In genomic region chr2:20957745-20958144, GRCh38 we compare ENCODE assay signal across 2 cellular contexts.
TF ChIP-seq lines count a peak whose summit lies in the region.

No MANE protein-coding gene starts in this region.

TF ChIP-seq in GM23338, 12 proteins besides CTCF, POLR2A, EP300 and RAD21:
- TF ChIP-seq, protein P1, sequence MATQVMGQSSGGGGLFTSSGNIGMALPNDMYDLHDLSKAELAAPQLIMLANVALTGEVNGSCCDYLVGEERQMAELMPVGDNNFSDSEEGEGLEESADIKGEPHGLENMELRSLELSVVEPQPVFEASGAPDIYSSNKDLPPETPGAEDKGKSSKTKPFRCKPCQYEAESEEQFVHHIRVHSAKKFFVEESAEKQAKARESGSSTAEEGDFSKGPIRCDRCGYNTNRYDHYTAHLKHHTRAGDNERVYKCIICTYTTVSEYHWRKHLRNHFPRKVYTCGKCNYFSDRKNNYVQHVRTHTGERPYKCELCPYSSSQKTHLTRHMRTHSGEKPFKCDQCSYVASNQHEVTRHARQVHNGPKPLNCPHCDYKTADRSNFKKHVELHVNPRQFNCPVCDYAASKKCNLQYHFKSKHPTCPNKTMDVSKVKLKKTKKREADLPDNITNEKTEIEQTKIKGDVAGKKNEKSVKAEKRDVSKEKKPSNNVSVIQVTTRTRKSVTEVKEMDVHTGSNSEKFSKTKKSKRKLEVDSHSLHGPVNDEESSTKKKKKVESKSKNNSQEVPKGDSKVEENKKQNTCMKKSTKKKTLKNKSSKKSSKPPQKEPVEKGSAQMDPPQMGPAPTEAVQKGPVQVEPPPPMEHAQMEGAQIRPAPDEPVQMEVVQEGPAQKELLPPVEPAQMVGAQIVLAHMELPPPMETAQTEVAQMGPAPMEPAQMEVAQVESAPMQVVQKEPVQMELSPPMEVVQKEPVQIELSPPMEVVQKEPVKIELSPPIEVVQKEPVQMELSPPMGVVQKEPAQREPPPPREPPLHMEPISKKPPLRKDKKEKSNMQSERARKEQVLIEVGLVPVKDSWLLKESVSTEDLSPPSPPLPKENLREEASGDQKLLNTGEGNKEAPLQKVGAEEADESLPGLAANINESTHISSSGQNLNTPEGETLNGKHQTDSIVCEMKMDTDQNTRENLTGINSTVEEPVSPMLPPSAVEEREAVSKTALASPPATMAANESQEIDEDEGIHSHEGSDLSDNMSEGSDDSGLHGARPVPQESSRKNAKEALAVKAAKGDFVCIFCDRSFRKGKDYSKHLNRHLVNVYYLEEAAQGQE (IDR thresholded peaks at IDR 0.05; ENCODE audit: unreplicated experiment), result no peak
- TF ChIP-seq CREB1 (CRISPR knock-in tag; IDR thresholded peaks at IDR 0.05; ENCODE audit: low read depth) (no peak), NANOG (IDR thresholded peaks at IDR 0.05; ENCODE audit: borderline replicate concordance) (no peak), EZH2phosphoT487 (IDR thresholded peaks at IDR 0.05; ENCODE audit: unreplicated experiment) (no peak), ZNF331 (CRISPR knock-in tag; IDR thresholded peaks at IDR 0.05; ENCODE audit: low read depth) (no peak), STAT1 (IDR thresholded peaks at IDR 0.05; ENCODE audit: unreplicated experiment) (no peak), ZNF462 (CRISPR knock-in tag; IDR thresholded peaks at IDR 0.05) (no peak), POLR2AphosphoS5 (IDR thresholded peaks at IDR 0.05; ENCODE audit: low read depth) (no peak), EZH2 (IDR thresholded peaks at IDR 0.05; ENCODE audit: low read depth, unreplicated experiment) (no peak), ZNF114 (CRISPR knock-in tag; IDR thresholded peaks at IDR 0.05) (no peak), ETS1 (IDR thresholded peaks at IDR 0.05) (no peak), JUNB (IDR thresholded peaks at IDR 0.05; ENCODE audit: unreplicated experiment) (no peak)
TF ChIP-seq in GM23338: peak in this region for 0.

TF ChIP-seq in H1, 55 proteins besides CTCF, POLR2A, EP300 and RAD21 (continued from another document):
- no peak for TF ChIP-seq ATF3 (IDR thresholded peaks at IDR 0.05; ENCODE audit: insufficient read depth, low read depth, low read length)
- TF ChIP-seq USF2 (IDR thresholded peaks at IDR 0.05; ENCODE audit: low read length), result no peak
- TF ChIP-seq, protein P2, sequence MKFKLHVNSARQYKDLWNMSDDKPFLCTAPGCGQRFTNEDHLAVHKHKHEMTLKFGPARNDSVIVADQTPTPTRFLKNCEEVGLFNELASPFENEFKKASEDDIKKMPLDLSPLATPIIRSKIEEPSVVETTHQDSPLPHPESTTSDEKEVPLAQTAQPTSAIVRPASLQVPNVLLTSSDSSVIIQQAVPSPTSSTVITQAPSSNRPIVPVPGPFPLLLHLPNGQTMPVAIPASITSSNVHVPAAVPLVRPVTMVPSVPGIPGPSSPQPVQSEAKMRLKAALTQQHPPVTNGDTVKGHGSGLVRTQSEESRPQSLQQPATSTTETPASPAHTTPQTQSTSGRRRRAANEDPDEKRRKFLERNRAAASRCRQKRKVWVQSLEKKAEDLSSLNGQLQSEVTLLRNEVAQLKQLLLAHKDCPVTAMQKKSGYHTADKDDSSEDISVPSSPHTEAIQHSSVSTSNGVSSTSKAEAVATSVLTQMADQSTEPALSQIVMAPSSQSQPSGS (IDR thresholded peaks at IDR 0.05; ENCODE audit: low read length), result no peak
- no peak for TF ChIP-seq ASH2L (IDR thresholded peaks at IDR 0.05; ENCODE audit: low read length)
